Comparison of ENCODE assay signal across 11 cellular contexts in genomic region chr7:129401968-129402860, GRCh38. TPM values are rescaled to one million over a fixed set of nuclear protein-coding genes. Genes with fewer than 3 reads are reported as not detected.
DNase-seq lines count a peak whose midpoint lies in the region; ATAC-seq lines count a peak whose summit lies in the region.
"Had no signal": no experiment of that assay in that cellular context is flagged by ENCODE, and none has a peak within 500 bp of the region (broad histone marks: within the 10 kb centered on the region; RNA-seq: fewer than 3 reads in every experiment).

No MANE protein-coding gene starts in this region.

- no peak for ATAC-seq in esophagus mucosa
- ATAC-seq: T-helper 17 cell had no signal

- no peak overlapping the region for H3K4me3 Mint-ChIP-seq in activated CD4-positive, alpha-beta T cell treated with anti-CD3 and anti-CD28 coated beads, Interleukin-2, amount 10 ng/mL, durations not matched to agents 7 days and 5 days
- no peak overlapping the region for H3K4me3 Mint-ChIP-seq in activated naive CD4-positive, alpha-beta T cell treated with anti-CD3 and anti-CD28 coated beads for 36 hours
- H3K4me3 Mint-ChIP-seq: T-helper 17 cell had no signal

- no peak overlapping the region for H3K27ac Mint-ChIP-seq in activated CD4-positive, alpha-beta T cell treated with anti-CD3 and anti-CD28 coated beads, Interleukin-2, amount 10 ng/mL, durations not matched to agents 7 days and 5 days
- no peak overlapping the region for H3K27ac Mint-ChIP-seq in activated naive CD4-positive, alpha-beta T cell treated with anti-CD3 and anti-CD28 coated beads for 36 hours
- H3K27ac Mint-ChIP-seq: T-helper 17 cell had no signal

- POLR2A ChIA-PET in activated CD4-positive, alpha-beta T cell treated with anti-CD3 and anti-CD28 coated beads, Interleukin-2, amount 10 ng/mL, durations not matched to agents 7 days and 5 days (lab: Charles Lee): no interaction called here

- DNase-seq in activated CD4-positive, alpha-beta T cell treated with anti-CD3 and anti-CD28 coated beads, Interleukin-2, amount 10 ng/mL, durations not matched to agents 7 days and 5 days: peak; percentile 18
- no peak for DNase-seq in activated CD4-positive, alpha-beta T cell treated with anti-CD3 and anti-CD28 coated beads, Interleukin-2, amount 50 U/mL, for 4 hours
- DNase-seq in HT1080 (ENCODE audit: low read depth) (peak; percentile 35), NCI-H1048 (lab: John Stamatoyannopoulos, UW) (no peak), NCI-H2029 (lab: John Stamatoyannopoulos, UW) (no peak)
- DNase-seq in activated naive CD4-positive, alpha-beta T cell treated with anti-CD3 and anti-CD28 coated beads for 36 hours: peak; percentile 74
- DNase-seq in stimulated activated CD4-positive, alpha-beta T cell treated with anti-CD3 and anti-CD28 coated beads, Interleukin-4, amount 100 ng/mL, for 24 hours: peak; percentile 22
- DNase-seq: dorsolateral prefrontal cortex; stimulated activated naive CD4-positive, alpha-beta T cell treated with Interleukin-2 at 50 U/mL for 16 hours; T-helper 17 cell had no signal

- no peaks in the 10 kb centered on the region for H3K27me3 Mint-ChIP-seq in activated CD4-positive, alpha-beta T cell treated with anti-CD3 and anti-CD28 coated beads, Interleukin-2, amount 10 ng/mL, durations not matched to agents 7 days and 5 days
- no peaks in the 10 kb centered on the region for H3K27me3 Mint-ChIP-seq in activated naive CD4-positive, alpha-beta T cell treated with anti-CD3 and anti-CD28 coated beads for 36 hours (ENCODE audit: low read depth)
- H3K27me3 Mint-ChIP-seq: T-helper 17 cell had no signal

- no peaks in the 10 kb centered on the region for H3K9me3 Mint-ChIP-seq in activated CD4-positive, alpha-beta T cell treated with anti-CD3 and anti-CD28 coated beads, Interleukin-2, amount 10 ng/mL, durations not matched to agents 7 days and 5 days
- H3K9me3 Mint-ChIP-seq in activated naive CD4-positive, alpha-beta T cell treated with anti-CD3 and anti-CD28 coated beads for 36 hours: no peaks in the 10 kb centered on the region

- CTCF ChIA-PET in activated CD4-positive, alpha-beta T cell treated with anti-CD3 and anti-CD28 coated beads, Interleukin-2, amount 10 ng/mL, durations not matched to agents 7 days and 5 days (lab: Charles Lee): interaction anchor here (0.5 to 2.1 kb wide), 7 partner anchors 8 to 184 kb away, joined by 3 to 13 read pairs (median 5); no protein-coding TSS in a partner anchor
- CTCF ChIA-PET in activated naive CD4-positive, alpha-beta T cell treated with anti-CD3 and anti-CD28 coated beads for 36 hours (lab: Charles Lee): interaction anchor here (0.6 to 3.1 kb wide), 17 partner anchors 11 to 729 kb away, joined by 3 to 32 read pairs (median 4); partner anchors contain the start of gene STRIP2

- intact Hi-C loops in activated naive CD4-positive, alpha-beta T cell treated with anti-CD3 and anti-CD28 coated beads for 36 hours (cut with micrococcal nuclease): loop anchor here (1.0 to 5.0 kb wide), 8 partner anchors 33 to 425 kb away; no protein-coding TSS in a partner anchor

- peaks cover 7% of the 10 kb centered on the region for H3K36me3 Mint-ChIP-seq in activated CD4-positive, alpha-beta T cell treated with anti-CD3 and anti-CD28 coated beads, Interleukin-2, amount 10 ng/mL, durations not matched to agents 7 days and 5 days (ENCODE audit: low read depth)
- peaks cover 16% of the 10 kb centered on the region for H3K36me3 Mint-ChIP-seq in activated naive CD4-positive, alpha-beta T cell treated with anti-CD3 and anti-CD28 coated beads for 36 hours (ENCODE audit: low read depth)

- H3K4me1 Mint-ChIP-seq in activated CD4-positive, alpha-beta T cell treated with anti-CD3 and anti-CD28 coated beads, Interleukin-2, amount 10 ng/mL, durations not matched to agents 7 days and 5 days: peaks cover 8% of the 10 kb centered on the region
- peaks cover 36% of the 10 kb centered on the region for H3K4me1 Mint-ChIP-seq in activated naive CD4-positive, alpha-beta T cell treated with anti-CD3 and anti-CD28 coated beads for 36 hours (ENCODE audit: low read depth)

RNA-seq across cellular contexts. Expression of gene STRIP2, which starts 32.0 kb away (rescaled TPM):
- total RNA-seq in activated CD4-positive, alpha-beta T cell treated with anti-CD3 and anti-CD28 coated beads, Interleukin-2, amount 10 ng/mL, durations not matched to agents 7 days and 5 days: 10 to 100 TPM; 10.7 to 12.1 TPM
- 14.3 and 15.2 TPM in 2 replicates for total RNA-seq in HT1080 (2014; rRNA removed; shearing (Covaris generic))
- 7.4 and 7.5 TPM in 2 replicates for polyA plus RNA-seq in HT1080 (2015; cell fraction: cytosol; rRNA removed)
- polyA plus RNA-seq in HT1080 (2015; cell fraction: nucleus; rRNA removed): 27.7 and 27.9 TPM in 2 replicates
- 10 to 100 TPM; 71.4 to 76.0 TPM for total RNA-seq in activated naive CD4-positive, alpha-beta T cell treated with anti-CD3 and anti-CD28 coated beads for 36 hours
- 3.4 TPM for total RNA-seq in esophagus mucosa

Comparison
In these comparisons a context has a peak if more than half of its experiments do, and no peak if none do; other contexts are left out.
1. DNase-seq: peak in activated CD4-positive, alpha-beta T cell treated with anti-CD3 and anti-CD28 coated beads, Interleukin-2, amount 10 ng/mL, durations not matched to agents 7 days and 5 days (single experiment), HT1080 (single experiment), activated naive CD4-positive, alpha-beta T cell treated with anti-CD3 and anti-CD28 coated beads for 36 hours (single experiment) and stimulated activated CD4-positive, alpha-beta T cell treated with anti-CD3 and anti-CD28 coated beads, Interleukin-4, amount 100 ng/mL, for 24 hours (single experiment); none in activated CD4-positive, alpha-beta T cell treated with anti-CD3 and anti-CD28 coated beads, Interleukin-2, amount 50 U/mL, for 4 hours (0 of 2), NCI-H1048 (single experiment) and NCI-H2029 (single experiment).